ENCODE assay signal across 10 cellular contexts in the genomic region with DNA sequence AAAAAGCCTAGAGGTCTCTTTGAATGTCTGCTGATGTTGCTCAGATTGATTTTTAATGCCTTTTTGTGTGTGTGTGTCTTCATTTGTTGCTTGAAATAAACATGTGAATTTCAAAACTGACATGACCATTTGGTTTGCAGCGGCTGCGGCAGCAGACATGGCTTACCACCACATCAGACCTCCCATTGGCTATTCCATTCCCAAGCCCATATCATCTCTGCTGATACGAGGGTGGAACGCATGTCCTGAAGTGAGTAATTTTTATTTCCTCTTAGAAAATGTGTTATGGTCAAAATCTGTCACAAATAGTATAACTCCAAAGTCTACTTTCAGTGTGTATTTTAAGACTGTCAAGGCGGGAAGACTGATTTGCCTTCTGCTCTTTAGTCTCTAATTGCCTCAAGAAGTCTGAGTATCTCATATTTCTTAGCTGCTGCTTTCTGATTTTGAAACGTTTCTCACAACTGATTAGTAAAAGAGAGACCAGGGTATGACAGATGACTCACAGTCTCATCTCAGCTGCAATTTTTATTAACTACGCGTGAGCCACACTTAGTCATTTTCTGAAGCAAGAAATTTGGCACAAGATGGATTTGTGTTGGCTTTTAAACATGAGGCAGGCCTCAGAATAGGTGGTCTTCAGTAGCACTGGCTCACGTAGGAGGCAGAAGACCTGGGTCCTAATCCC. TPM values are rescaled to one million over a fixed set of nuclear protein-coding genes. Genes with fewer than 3 reads are reported as not detected.
DNase-seq lines count a peak whose midpoint lies in the region; ATAC-seq and TF ChIP-seq lines count a peak whose summit lies in the region.
"Had no signal": no experiment of that assay in that cellular context is flagged by ENCODE, and none has a peak within 500 bp of the region (broad histone marks: within the 10 kb centered on the region; RNA-seq: fewer than 3 reads in every experiment).

No MANE protein-coding gene starts in this region.

- no peak overlapping the region for H3K14ac ChIP-seq in mesenchymal stem cell (ENCODE audit: low read length in 2 of 2)

- peaks cover 9% of the 10 kb centered on the region for H3K27me3 Mint-ChIP-seq in mesothelial cell of epicardium (ENCODE audit: low read depth)

- no peak overlapping the region for H2BK120ac ChIP-seq in mesenchymal stem cell (ENCODE audit: low read depth, low read length)

- H3K4me1 ChIP-seq in GM23248 (ENCODE audit: insufficient read depth) (peaks cover 13% of the 10 kb centered on the region), mesenchymal stem cell (ENCODE audit: control insufficient read depth, insufficient read depth, low read depth, low read length) (no peaks in the 10 kb centered on the region), prostate gland (replicated peaks) (no peaks in the 10 kb centered on the region), ascending aorta (no peaks in the 10 kb centered on the region)

- H3K4ac ChIP-seq in mesenchymal stem cell (ENCODE audit: low read depth in 1 of 2, low read length in 2 of 2) = no peak overlapping the region

- TF ChIP-seq CTCF in prostate gland (IDR thresholded peaks at IDR 0.05) (no peak), ascending aorta (IDR thresholded peaks at IDR 0.05) (no peak), mesothelial cell of epicardium (IDR thresholded peaks at IDR 0.05; ENCODE audit: unreplicated experiment) (no peak)

- peak overlapping the region; percentile 35; the same call in 1 of the 2 replicates for H3K9ac ChIP-seq in GM23248
- peak overlapping the region; percentile 22 for H3K9ac ChIP-seq in mesenchymal stem cell (ENCODE audit: low read length)

- H3K4me1 Mint-ChIP-seq in mesothelial cell of epicardium = peaks cover 2% of the 10 kb centered on the region

- intact Hi-C loops in prostate gland (cut with DNase I) = no loop called here
- intact Hi-C loops in ascending aorta (cut with DNase I) = no loop called here

- 16 to 19% methylated on average over 9 of the region's 9 CpGs for WGBS in GM23248 (ENCODE audit: low coverage in 1 of 2, low lambda C conversion rate in 2 of 2, missing lambda C conversion rate in 2 of 2), 2 experiments
- WGBS in mesenchymal stem cell = 85% methylated on average over 7 of the region's 9 CpGs
- 74% methylated on average over 9 of the region's 9 CpGs for whole genome bisulfite sequencing in prostate gland

- in situ Hi-C loops in GM23248 (cut with MboI) = no loop called here

- H3K27ac Mint-ChIP-seq in mesothelial cell of epicardium = no peak overlapping the region

- H4K91ac ChIP-seq in mesenchymal stem cell (ENCODE audit: low read length) = no peak overlapping the region

- H2BK5ac ChIP-seq in mesenchymal stem cell (ENCODE audit: low read depth, low read length, poor library complexity, severe bottlenecking) = no peak overlapping the region

- DNase-seq in GM23248 (peak; percentile 79), HS-5 (ENCODE audit: low read depth) (peak; percentile 71), mesenchymal stem cell (no peak), foreskin melanocyte (no peak), prostate gland (ENCODE audit: low spot score) (no peak), ascending aorta (ENCODE audit: low spot score in 2 of 2) (no peak), mesothelial cell of epicardium (ENCODE audit: low spot score in 2 of 2, unreplicated experiment in 2 of 2) (no peak)
- DNase-seq: stimulated activated CD4-positive, alpha-beta T cell treated with anti-CD3 and anti-CD28 coated beads, Interleukin-2, amount 100 ng/mL, for 24 hours had no signal

- no peaks in the 10 kb centered on the region for H3K79me1 ChIP-seq in mesenchymal stem cell (replicated peaks; ENCODE audit: low read length, poor library complexity, severe bottlenecking)

- H2AK5ac ChIP-seq in mesenchymal stem cell (ENCODE audit: low read length, severe bottlenecking) = no peak overlapping the region

- peak; percentile 86 for ATAC-seq in GM18858 (IDR thresholded peaks at IDR 0.05; ENCODE audit: unreplicated experiment)

- no peaks in the 10 kb centered on the region for H3K9me3 ChIP-seq in GM23248 (ENCODE audit: low read depth)
- no peaks in the 10 kb centered on the region for H3K9me3 ChIP-seq in mesenchymal stem cell (ENCODE audit: control insufficient read depth, low read length)
- H3K9me3 ChIP-seq in prostate gland = no peaks in the 10 kb centered on the region
- no peaks in the 10 kb centered on the region for H3K9me3 ChIP-seq in ascending aorta

- no peaks in the 10 kb centered on the region for H3K9me2 ChIP-seq in GM23248 (ENCODE audit: insufficient read depth)

- H3K36me3 ChIP-seq in GM23248 (ENCODE audit: low read depth) = no peaks in the 10 kb centered on the region
- no peaks in the 10 kb centered on the region for H3K36me3 ChIP-seq in mesenchymal stem cell (ENCODE audit: control insufficient read depth in 1 of 2, insufficient read depth in 2 of 2, low read depth in 1 of 2, low read length in 2 of 2)
- no peaks in the 10 kb centered on the region for H3K36me3 ChIP-seq in prostate gland
- no peaks in the 10 kb centered on the region for H3K36me3 ChIP-seq in ascending aorta

- no peak overlapping the region for H2BK15ac ChIP-seq in mesenchymal stem cell (ENCODE audit: low read depth, poor library complexity, severe bottlenecking)

- H3K27ac ChIP-seq in GM23248 (peak overlapping the region; percentile 38; the same call in 1 of the 2 replicates), mesenchymal stem cell (ENCODE audit: low read length, poor library complexity, severe bottlenecking) (no peak overlapping the region), prostate gland (no peak overlapping the region), ascending aorta (no peak overlapping the region)

- H3K4me3 ChIP-seq in GM23248 (no peak overlapping the region), mesenchymal stem cell (ENCODE audit: insufficient read depth in 1 of 2, low read depth in 1 of 2, low read length in 2 of 2) (no peak overlapping the region), prostate gland (no peak overlapping the region), ascending aorta (no peak overlapping the region)

- no peaks in the 10 kb centered on the region for H3K36me3 Mint-ChIP-seq in mesothelial cell of epicardium

- H3K4me2 ChIP-seq in GM23248 (ENCODE audit: unreplicated experiment) = peak overlapping the region; percentile 65
- no peak overlapping the region for H3K4me2 ChIP-seq in mesenchymal stem cell (ENCODE audit: low read length, poor library complexity, severe bottlenecking)

- no peaks in the 10 kb centered on the region for H3K79me2 ChIP-seq in GM23248 (ENCODE audit: insufficient read depth)

- no peak for TF ChIP-seq POLR2A in prostate gland (IDR thresholded peaks at IDR 0.05)

- H3K27me3 ChIP-seq in GM23248 (replicated peaks; ENCODE audit: insufficient read depth) (peaks cover 4% of the 10 kb centered on the region; the same call in 1 of the 2 replicates), mesenchymal stem cell (ENCODE audit: control insufficient read depth in 1 of 2, insufficient read depth in 1 of 2, low read length in 2 of 2) (peaks cover 0 to 8% of the 10 kb centered on the region in 2 experiments), prostate gland (replicated peaks; ENCODE audit: insufficient read depth) (no peaks in the 10 kb centered on the region), ascending aorta (no peaks in the 10 kb centered on the region)

- no peak overlapping the region for H4K8ac ChIP-seq in mesenchymal stem cell (ENCODE audit: low read length)

- no peak overlapping the region for H3K4me3 Mint-ChIP-seq in mesothelial cell of epicardium

- 0 out of 2 replicates have a peak overlapping the region, but pooled peaks have one; percentile 28 for H2AFZ ChIP-seq in GM23248
- no peak overlapping the region for H2AFZ ChIP-seq in mesenchymal stem cell (ENCODE audit: low read depth, low read length)

- H3K18ac ChIP-seq in mesenchymal stem cell (ENCODE audit: low read depth in 1 of 2, low read length in 2 of 2) = no peak overlapping the region

- H3K23ac ChIP-seq in mesenchymal stem cell (ENCODE audit: low read length in 2 of 2) = no peak overlapping the region

- no peaks in the 10 kb centered on the region for H4K20me1 ChIP-seq in GM23248 (ENCODE audit: insufficient read depth)

- H2BK12ac ChIP-seq in mesenchymal stem cell (ENCODE audit: low read length in 2 of 2) = no peak overlapping the region

- peaks cover 14% of the 10 kb centered on the region for H3F3A ChIP-seq in GM23248 (ENCODE audit: insufficient read depth)

- no peaks in the 10 kb centered on the region for H3K9me3 Mint-ChIP-seq in mesothelial cell of epicardium

RNA-seq across cellular contexts. Expression of a gene that starts 49.0 kb away (rescaled TPM):
- total RNA-seq in GM23248 (2014; rRNA removed; shearing (Covaris generic)) = not detected in 2 replicates
- not detected in 2 replicates for polyA plus RNA-seq in GM23248 (2016; fragmentation: Nextera tagmentation; extraction: Ambion mirVana)
- not detected for polyA plus RNA-seq in mesenchymal stem cell (2013, experiment 1 of 2)
- polyA plus RNA-seq in mesenchymal stem cell (2013, experiment 2 of 2) = not detected
- total RNA-seq in prostate gland (not detected), ascending aorta (not detected), mesothelial cell of epicardium (not detected in 3 replicates)
- total RNA-seq: lower leg skin had no signal

Comparison
In these comparisons a context has a peak if more than half of its experiments do, and no peak if none do; other contexts are left out.
1. DNase-seq: peak in GM23248 (single experiment) and HS-5 (single experiment); none in mesenchymal stem cell (single experiment), foreskin melanocyte (single experiment), prostate gland (single experiment), ascending aorta (0 of 2) and mesothelial cell of epicardium (0 of 2).